12 cellular contexts compared by ENCODE assay signal in genomic region chr4:55124337-55125076, GRCh38. TPM values are rescaled to one million over a fixed set of nuclear protein-coding genes. Genes with fewer than 3 reads are reported as not detected.
A peak's percentile ranks its signal among the peaks of the same experiment; 100 is the strongest.
DNase-seq lines count a peak whose midpoint lies in the region; ATAC-seq and TF ChIP-seq lines count a peak whose summit lies in the region.
"Had no signal": no experiment of that assay in that cellular context is flagged by ENCODE, and none has a peak within 500 bp of the region (broad histone marks: within the 10 kb centered on the region; RNA-seq: fewer than 3 reads in every experiment).

No MANE protein-coding gene starts in this region.

- H3K4me3 ChIP-seq in Peyer's patch (peak overlapping the region in 3 of 4 donors; percentile 14 to 46 (median 36)), fibroblast of mammary gland (ENCODE audit: control insufficient read depth, low read depth, low read length) (peak overlapping the region; percentile 66), subcutaneous abdominal adipose tissue (ENCODE audit: low read depth in 1 of 5, low read length in 5 of 5) (peak overlapping the region; percentile 57 to 86 (median 68))

- TF ChIP-seq CTCF in Peyer's patch (IDR thresholded peaks at IDR 0.05) (no peak), fibroblast of mammary gland (conservative IDR thresholded peaks at IDR 0.05; ENCODE audit: control insufficient read depth, insufficient read depth, low read depth, low read length) (no peak)

- ATAC-seq in HG03521 (IDR thresholded peaks at IDR 0.05; ENCODE audit: unreplicated experiment), result no peak
- no peak for ATAC-seq in HG02759 (IDR thresholded peaks at IDR 0.05; ENCODE audit: unreplicated experiment)
- ATAC-seq in stimulated activated effector memory CD8-positive, alpha-beta T cell treated with anti-CD3 and anti-CD28 coated beads, Interleukin-12 subunit alpha, Interleukin-12 subunit beta, amount 100 ng/mL, for 72 hours, result no peak

- no peaks in the 10 kb centered on the region for H3K9me3 ChIP-seq in Peyer's patch
- H3K9me3 ChIP-seq in subcutaneous abdominal adipose tissue (ENCODE audit: control insufficient read depth in 5 of 5, low read length in 5 of 5), result no peaks in the 10 kb centered on the region

- H3K36me3 Mint-ChIP-seq in stimulated activated effector memory CD8-positive, alpha-beta T cell treated with anti-CD3 and anti-CD28 coated beads, Interleukin-12 subunit alpha, Interleukin-12 subunit beta, amount 100 ng/mL, for 72 hours, result no peaks in the 10 kb centered on the region

- no peak overlapping the region for H3K27ac Mint-ChIP-seq in stimulated activated effector memory CD8-positive, alpha-beta T cell treated with anti-CD3 and anti-CD28 coated beads, Interleukin-12 subunit alpha, Interleukin-12 subunit beta, amount 100 ng/mL, for 72 hours

- no peaks in the 10 kb centered on the region for H3K9me3 Mint-ChIP-seq in stimulated activated effector memory CD8-positive, alpha-beta T cell treated with anti-CD3 and anti-CD28 coated beads, Interleukin-12 subunit alpha, Interleukin-12 subunit beta, amount 100 ng/mL, for 72 hours

- H3K4me1 Mint-ChIP-seq in stimulated activated effector memory CD8-positive, alpha-beta T cell treated with anti-CD3 and anti-CD28 coated beads, Interleukin-12 subunit alpha, Interleukin-12 subunit beta, amount 100 ng/mL, for 72 hours, result no peaks in the 10 kb centered on the region

- peak overlapping the region in 2 of 4 donors; percentile 19 to 26 for H3K27ac ChIP-seq in Peyer's patch
- peak overlapping the region; percentile 67 for H3K27ac ChIP-seq in subcutaneous abdominal adipose tissue (ENCODE audit: low read depth, low read length)
- H3K27ac ChIP-seq: KMS-11 had no signal

- no peak for TF ChIP-seq POLR2A in Peyer's patch (IDR thresholded peaks at IDR 0.05)

- DNase-seq in Peyer's patch (peak in 1 of 3 donors; percentile 43), fibroblast of mammary gland (ENCODE audit: low read depth) (peak; percentile 16), lung microvascular endothelial cell (ENCODE audit: low read depth in 2 of 2) (peak; percentile 31 to 53), HT-29 (ENCODE audit: low spot score) (no peak)
- DNase-seq in stimulated activated effector memory CD8-positive, alpha-beta T cell treated with anti-CD3 and anti-CD28 coated beads, Interleukin-12 subunit alpha, Interleukin-12 subunit beta, amount 100 ng/mL, for 72 hours (ENCODE audit: low spot score in 2 of 2), result no peak
- DNase-seq: NCI-H774, occipital lobe had no signal

- no peak overlapping the region for H3K4me3 Mint-ChIP-seq in stimulated activated effector memory CD8-positive, alpha-beta T cell treated with anti-CD3 and anti-CD28 coated beads, Interleukin-12 subunit alpha, Interleukin-12 subunit beta, amount 100 ng/mL, for 72 hours

- no peaks in the 10 kb centered on the region for H3K27me3 ChIP-seq in Peyer's patch
- H3K27me3 ChIP-seq in subcutaneous abdominal adipose tissue (ENCODE audit: control insufficient read depth in 5 of 5, insufficient read depth in 4 of 5, low read length in 5 of 5), result peaks cover 0 to 16% (median 12%) of the 10 kb centered on the region in 5 donors

- no peaks in the 10 kb centered on the region for H3K4me1 ChIP-seq in Peyer's patch
- H3K4me1 ChIP-seq in subcutaneous abdominal adipose tissue (ENCODE audit: control insufficient read depth in 5 of 5, insufficient read depth in 5 of 5, low read length in 5 of 5), result peaks cover 0 to 20% (median 18%) of the 10 kb centered on the region in 5 donors

- H3K36me3 ChIP-seq in Peyer's patch (no peaks in the 10 kb centered on the region), subcutaneous abdominal adipose tissue (ENCODE audit: control insufficient read depth in 5 of 5, insufficient read depth in 5 of 5, low read length in 5 of 5) (no peaks in the 10 kb centered on the region)

- peak overlapping the region in 4 of 5 donors; percentile 33 to 72 (median 33) for H3K9ac ChIP-seq in subcutaneous abdominal adipose tissue (ENCODE audit: low read length in 5 of 5)
- H3K9ac ChIP-seq: KMS-11 had no signal

RNA-seq across cellular contexts. Expression of gene KDR, which starts 0.9 kb away (rescaled TPM):
- total RNA-seq in Peyer's patch, result 10 to 100 TPM in 1 of 4 donors, 1 to 10 TPM in 3; 5.2 to 24.8 (median 6.2) TPM
- total RNA-seq in lung microvascular endothelial cell, result 177 and 192 TPM in 2 replicates
- not detected in 2 replicates for total RNA-seq in HT-29 (2014; rRNA removed; shearing (Covaris generic))
- total RNA-seq: T-helper 2 cell treated with Interferon-gamma antibody and Interleukin-4, amounts not matched to agents 100 ng/mL and 5 ng/mL, for 36 hours had no signal

Comparison
In these comparisons a context has a peak if more than half of its experiments do, and no peak if none do; other contexts are left out.
1. DNase-seq: peak in fibroblast of mammary gland (single experiment) and lung microvascular endothelial cell (2 of 2); none in stimulated activated effector memory CD8-positive, alpha-beta T cell treated with anti-CD3 and anti-CD28 coated beads, Interleukin-12 subunit alpha, Interleukin-12 subunit beta, amount 100 ng/mL, for 72 hours (0 of 2) and HT-29 (single experiment).
2. Peak in every context shown above with its lines, with median percentiles within 50 percentile points of each other: H3K4me3 ChIP-seq.